Comparison of ENCODE assay signal across 8 cellular contexts in the genomic region with DNA sequence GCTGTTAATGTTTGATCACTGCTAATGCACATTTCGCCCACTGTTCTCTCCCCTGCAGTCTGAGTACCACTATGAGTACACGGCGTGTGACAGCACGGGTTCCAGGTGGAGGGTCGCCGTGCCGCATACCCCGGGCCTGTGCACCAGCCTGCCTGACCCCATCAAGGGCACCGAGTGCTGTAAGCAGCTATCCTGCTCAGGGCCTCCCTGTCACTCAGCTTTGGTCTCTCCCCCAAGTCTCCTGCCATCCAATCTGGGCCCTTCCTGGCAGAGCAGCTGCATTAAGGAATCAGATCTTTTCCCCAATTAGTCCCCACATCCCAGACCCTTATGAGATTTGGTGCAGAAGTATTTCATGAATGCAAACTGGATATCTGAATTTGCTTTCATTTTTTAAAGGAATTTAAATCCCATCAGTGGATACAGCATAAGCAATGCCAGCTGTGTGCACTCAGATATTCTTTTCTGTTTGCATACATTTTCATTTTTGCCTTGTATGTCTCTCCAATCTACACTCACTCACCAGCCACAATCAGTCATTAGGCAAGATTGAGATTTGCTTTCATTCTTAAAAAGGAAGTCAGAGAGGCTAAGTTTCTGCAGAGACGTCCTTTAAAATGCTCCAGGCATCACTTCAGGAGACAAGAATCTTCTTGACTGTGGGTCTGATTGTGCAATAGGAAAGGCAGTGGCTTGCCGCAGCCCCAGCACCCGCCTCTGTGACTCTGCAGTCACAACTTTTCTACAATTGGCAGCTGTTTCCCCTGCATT. TPM values are rescaled to one million over a fixed set of nuclear protein-coding genes. Genes with fewer than 3 reads are reported as not detected.
DNase-seq lines count a peak whose midpoint lies in the region; ATAC-seq and TF ChIP-seq lines count a peak whose summit lies in the region.

No MANE protein-coding gene starts in this region.

- no peaks in the 10 kb centered on the region; the same call in 1 of the 2 replicates for H3K4me1 ChIP-seq in H9 (ENCODE audit: insufficient read depth, low read length)

- POLR2A ChIA-PET in activated CD4-positive, alpha-beta memory T cell treated with anti-CD3 and anti-CD28 coated beads, Interleukin-2, amount 10 ng/mL, durations not matched to agents 7 days and 5 days (lab: Charles Lee), result interaction anchor here (1.2 to 1.8 kb wide), 4 partner anchors 10 to 62 kb away, joined by 3 to 10 read pairs (median 4); a partner anchor contains a TSS

- H2BK5ac ChIP-seq in H9 (ENCODE audit: insufficient read length, low read length), result no peak overlapping the region

- H4K5ac ChIP-seq in H9 (ENCODE audit: insufficient read length, low read depth, low read length), result no peak overlapping the region

- peaks cover 33% of the 10 kb centered on the region for H3K4me1 Mint-ChIP-seq in activated CD4-positive, alpha-beta memory T cell treated with anti-CD3 and anti-CD28 coated beads, Interleukin-2, amount 10 ng/mL, durations not matched to agents 7 days and 5 days
- peaks cover 10% of the 10 kb centered on the region in 2 experiments for H3K4me1 Mint-ChIP-seq in H9

- H3K27me3 Mint-ChIP-seq in activated CD4-positive, alpha-beta memory T cell treated with anti-CD3 and anti-CD28 coated beads, Interleukin-2, amount 10 ng/mL, durations not matched to agents 7 days and 5 days, result no peaks in the 10 kb centered on the region
- no peaks in the 10 kb centered on the region for H3K27me3 Mint-ChIP-seq in H9 (ENCODE audit: low read depth)

- TF ChIP-seq CTCF in H9 (conservative IDR thresholded peaks at IDR 0.05), result no peak

- no peak overlapping the region for H3T11ph ChIP-seq in H9 (ENCODE audit: low read length)

- no peak overlapping the region for H3K9ac ChIP-seq in H9 (ENCODE audit: extremely low read depth, insufficient read length, low read length)

- intact Hi-C loops in sciatic nerve (cut with DNase I), result no loop called here

- no peak overlapping the region for H2BK12ac ChIP-seq in H9 (ENCODE audit: insufficient read length, low read depth, low read length)

- H2AFZ ChIP-seq in H9 (ENCODE audit: low read length), result no peak overlapping the region

- no peak overlapping the region for H2BK20ac ChIP-seq in H9 (ENCODE audit: low read depth, low read length, poor library complexity, severe bottlenecking)

- no peak overlapping the region for H4K8ac ChIP-seq in H9 (replicated peaks; ENCODE audit: insufficient read length, low read depth, low read length)

- H3K56ac ChIP-seq in H9 (ENCODE audit: insufficient read length, low read depth, low read length), result no peak overlapping the region

- peak; percentile 89 for DNase-seq in AG20443 (ENCODE audit: low spot score)
- peak; percentile 38 for DNase-seq in HS-5 (ENCODE audit: low read depth)
- DNase-seq in activated CD4-positive, alpha-beta memory T cell treated with anti-CD3 and anti-CD28 coated beads, Interleukin-2, amount 10 ng/mL, durations not matched to agents 7 days and 5 days, result peak; percentile 72
- DNase-seq in glomerular visceral epithelial cell (ENCODE audit: extremely low spot score), result peak; percentile 68
- no peak for DNase-seq in sciatic nerve (ENCODE audit: low spot score)
- no peak for DNase-seq in H9
- no peak for DNase-seq in NCI-H1092 (lab: John Stamatoyannopoulos, UW)

- H3K23ac ChIP-seq in H9 (ENCODE audit: insufficient read length, low read depth, low read length), result no peak overlapping the region

- H2AK5ac ChIP-seq in H9 (ENCODE audit: insufficient read length, low read length), result no peak overlapping the region

- no peak overlapping the region for H3K18ac ChIP-seq in H9 (ENCODE audit: insufficient read length, low read depth, low read length)

- H3K23me2 ChIP-seq in H9 (ENCODE audit: insufficient read length, low read depth, low read length, poor library complexity, severe bottlenecking), result no peaks in the 10 kb centered on the region

- H3K27ac ChIP-seq in H9 (ENCODE audit: insufficient read length, low read depth, low read length), result no peak overlapping the region

- no peaks in the 10 kb centered on the region for H3K9me3 Mint-ChIP-seq in activated CD4-positive, alpha-beta memory T cell treated with anti-CD3 and anti-CD28 coated beads, Interleukin-2, amount 10 ng/mL, durations not matched to agents 7 days and 5 days
- no peaks in the 10 kb centered on the region for H3K9me3 Mint-ChIP-seq in H9

- no peaks in the 10 kb centered on the region for H3K79me1 ChIP-seq in H9 (ENCODE audit: insufficient read depth, low read depth, low read length, poor library complexity, severe bottlenecking)

- no peaks in the 10 kb centered on the region for H3K9me3 ChIP-seq in H9 (ENCODE audit: control insufficient read depth, low read depth, low read length)

- no peaks in the 10 kb centered on the region for H3K36me3 Mint-ChIP-seq in activated CD4-positive, alpha-beta memory T cell treated with anti-CD3 and anti-CD28 coated beads, Interleukin-2, amount 10 ng/mL, durations not matched to agents 7 days and 5 days (ENCODE audit: low read depth)
- no peaks in the 10 kb centered on the region for H3K36me3 Mint-ChIP-seq in H9 (ENCODE audit: insufficient read depth in 1 of 3, low read depth in 3 of 3)

- no peak overlapping the region for H2BK15ac ChIP-seq in H9 (ENCODE audit: low read depth, low read length)

- no peak overlapping the region for H3K4me2 ChIP-seq in H9 (ENCODE audit: insufficient read depth, insufficient read length, low read length)

- no peak overlapping the region for H3K4ac ChIP-seq in H9 (ENCODE audit: low read depth, low read length)

- no CpG with 5 or more reads among the region's 12 CpGs for WGBS in H9 (ENCODE audit: extremely low coverage, insufficient read length, low lambda C conversion rate)

- H4K91ac ChIP-seq in H9 (ENCODE audit: insufficient read length, low read depth, low read length), result no peak overlapping the region

- H4K20me1 ChIP-seq in H9 (ENCODE audit: control insufficient read depth, insufficient read depth, insufficient read length), result no peaks in the 10 kb centered on the region

- CTCF ChIA-PET in activated CD4-positive, alpha-beta memory T cell treated with anti-CD3 and anti-CD28 coated beads, Interleukin-2, amount 10 ng/mL, durations not matched to agents 7 days and 5 days (lab: Charles Lee), result interaction anchor here (1.0 to 1.2 kb wide), 4 partner anchors 10 to 332 kb away, joined by 3 to 6 read pairs (median 3); a partner anchor contains a TSS

- no peak overlapping the region for H2BK120ac ChIP-seq in H9 (ENCODE audit: low read depth, low read length, poor library complexity, severe bottlenecking)

- no peak overlapping the region; the same call in 1 of the 2 replicates for H3K14ac ChIP-seq in H9 (ENCODE audit: insufficient read depth, low read length)

- H3K4me3 Mint-ChIP-seq in activated CD4-positive, alpha-beta memory T cell treated with anti-CD3 and anti-CD28 coated beads, Interleukin-2, amount 10 ng/mL, durations not matched to agents 7 days and 5 days, result no peak overlapping the region
- H3K4me3 Mint-ChIP-seq in H9, result no peak overlapping the region

- H3K79me2 ChIP-seq in H9 (ENCODE audit: insufficient read depth, low read length), result no peaks in the 10 kb centered on the region

- ATAC-seq in GM19043 (IDR thresholded peaks at IDR 0.05; ENCODE audit: low read depth, unreplicated experiment) (peak; percentile 43), sciatic nerve (peak; percentile 93)

- peak overlapping the region; percentile 66 for H3K27ac Mint-ChIP-seq in activated CD4-positive, alpha-beta memory T cell treated with anti-CD3 and anti-CD28 coated beads, Interleukin-2, amount 10 ng/mL, durations not matched to agents 7 days and 5 days
- no peak overlapping the region for H3K27ac Mint-ChIP-seq in H9

- no peaks in the 10 kb centered on the region for H3K27me3 ChIP-seq in H9 (ENCODE audit: insufficient read depth, low read length)

RNA-seq across cellular contexts. Expression of a gene that starts 48.1 kb away (rescaled TPM):
- total RNA-seq in activated CD4-positive, alpha-beta memory T cell treated with anti-CD3 and anti-CD28 coated beads, Interleukin-2, amount 10 ng/mL, durations not matched to agents 7 days and 5 days, result 1 to 10 TPM; 4.1 to 5.0 TPM
- 1.9 TPM for total RNA-seq in sciatic nerve
- 0.55 and 1.1 TPM in 2 replicates for total RNA-seq in H9 (2021)

RNA-seq across cellular contexts. Expression of a gene that starts 51.7 kb away (rescaled TPM):
- 100 to 1,000 TPM; 193 to 195 TPM for total RNA-seq in activated CD4-positive, alpha-beta memory T cell treated with anti-CD3 and anti-CD28 coated beads, Interleukin-2, amount 10 ng/mL, durations not matched to agents 7 days and 5 days
- total RNA-seq in sciatic nerve, result 123 TPM
- 139 and 144 TPM in 2 replicates for total RNA-seq in H9 (2021)

Comparison
In these comparisons a context has a peak if more than half of its experiments do, and no peak if none do; other contexts are left out.
1. DNase-seq: peak in AG20443 (single experiment), HS-5 (single experiment), activated CD4-positive, alpha-beta memory T cell treated with anti-CD3 and anti-CD28 coated beads, Interleukin-2, amount 10 ng/mL, durations not matched to agents 7 days and 5 days (single experiment) and glomerular visceral epithelial cell (single experiment); none in sciatic nerve (single experiment), H9 (single experiment) and NCI-H1092 (single experiment).